ENCODE assay signal across 1 cellular context in genomic region chr12:1781770-1782169, GRCh38.
TF ChIP-seq lines count a peak whose summit lies in the region.

No MANE protein-coding gene starts in this region.

TF ChIP-seq in HepG2, 621 proteins besides CTCF, POLR2A, EP300 and RAD21:
- TF ChIP-seq FOXA1 (IDR thresholded peaks at IDR 0.05) (no peak), FOXA1 (CRISPR knock-in tag; IDR thresholded peaks at IDR 0.05) (peak; percentile 34; the same call in 1 of the 2 replicates), ZNF235 (CRISPR knock-in tag; IDR thresholded peaks at IDR 0.05; ENCODE audit: borderline replicate concordance) (no peak), TFAP4 (IDR thresholded peaks at IDR 0.05; ENCODE audit: borderline replicate concordance, low read depth) (0 out of 2 replicates have a peak, but pooled peaks have one; percentile 15), TEAD2 (CRISPR knock-in tag; IDR thresholded peaks at IDR 0.05) (no peak), TEAD3 (CRISPR knock-in tag; optimal IDR thresholded peaks at IDR 0.05; ENCODE audit: borderline replicate concordance) (peak; percentile 17), EHMT2 (IDR thresholded peaks at IDR 0.05; ENCODE audit: borderline replicate concordance, low read depth, low read length) (no peak)
TF ChIP-seq in HepG2: peak in this region for 3.
